ENCODE assay signal across 8 cellular contexts in the genomic region with DNA sequence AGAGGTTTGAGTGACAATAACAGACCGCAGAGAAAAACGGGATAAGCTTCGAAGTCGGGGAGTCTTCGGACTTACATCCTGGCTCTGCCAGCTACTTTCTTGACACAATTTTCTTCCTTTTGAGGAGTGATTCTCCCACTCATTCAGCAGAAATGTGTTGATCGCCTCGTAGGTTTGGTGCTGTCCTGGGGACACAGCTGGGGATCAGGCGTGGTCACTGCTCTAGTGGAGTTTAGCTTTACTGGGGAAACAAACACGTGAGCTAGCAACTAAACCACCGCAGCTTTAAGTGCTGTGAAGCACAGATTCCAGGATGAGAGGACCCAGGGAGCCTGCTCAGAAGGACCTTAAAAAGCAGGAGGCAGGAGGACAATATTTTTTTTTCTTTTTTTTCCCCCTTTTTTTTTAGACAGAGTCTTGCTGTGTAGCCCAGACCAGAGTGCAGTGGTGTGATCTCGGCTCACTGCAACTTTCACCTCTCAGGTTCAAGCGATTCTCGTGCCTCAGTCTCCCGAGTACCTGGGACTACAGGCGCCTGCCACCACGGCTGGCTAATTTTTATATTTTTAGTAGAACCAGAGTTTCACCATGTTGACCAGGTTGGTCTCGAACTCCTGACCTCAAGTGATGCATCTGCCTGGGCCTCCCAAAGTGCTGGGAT. TPM values are rescaled to one million over a fixed set of nuclear protein-coding genes. Genes with fewer than 3 reads are reported as not detected.
DNase-seq lines count a peak whose midpoint lies in the region; FAIRE-seq and TF ChIP-seq lines count a peak whose summit lies in the region.

No MANE protein-coding gene starts in this region.

- peak overlapping the region; percentile 88 for H3K4me3 Mint-ChIP-seq in mesothelial cell of epicardium

- no peaks in the 10 kb centered on the region for H3K9me3 Mint-ChIP-seq in mesothelial cell of epicardium

- H3K27ac ChIP-seq in KOPT-K1 (ENCODE audit: low read depth, low read length, poor library complexity, severe bottlenecking) (peak overlapping the region; percentile 96), cingulate gyrus (ENCODE audit: low read depth, low read length) (peak overlapping the region; percentile 65)

- H3K36me3 ChIP-seq in KOPT-K1 (ENCODE audit: insufficient read depth, low read length), result peaks cover 32% of the 10 kb centered on the region; the same call in 1 of the 2 replicates

- H3K9me3 ChIP-seq in KOPT-K1 (ENCODE audit: insufficient read depth, low read length, poor library complexity, severe bottlenecking), result no peaks in the 10 kb centered on the region

- FAIRE-seq in D721Med (lab: Jason Lieb, UNC), result no peak

- DNase-seq in COLO668 (lab: John Stamatoyannopoulos, UW; ENCODE audit: unreplicated experiment), result peak; percentile 44
- DNase-seq in mesothelial cell of epicardium (ENCODE audit: low spot score in 2 of 2, unreplicated experiment in 2 of 2), result peak in 1 of 2 experiments; percentile 43
- DNase-seq in stimulated activated CD4-positive, alpha-beta T cell treated with anti-CD3 and anti-CD28 coated beads, Interleukin-15, amount 100 ng/mL, for 24 hours, result no peak
- DNase-seq in D721Med (ENCODE audit: insufficient read length, low spot score), result no peak
- no peak for DNase-seq in occipital lobe (lab: John Stamatoyannopoulos, UW)
- no peak for DNase-seq in NCI-H128 (lab: John Stamatoyannopoulos, UW; ENCODE audit: unreplicated experiment)

- TF ChIP-seq CTCF in mesothelial cell of epicardium (IDR thresholded peaks at IDR 0.05; ENCODE audit: unreplicated experiment) (no peak), D721Med (IDR thresholded peaks at IDR 0.05; ENCODE audit: insufficient read depth, missing control alignments) (no peak)

- H3K36me3 Mint-ChIP-seq in mesothelial cell of epicardium, result peaks cover 5% of the 10 kb centered on the region

- H3K4me1 Mint-ChIP-seq in mesothelial cell of epicardium, result peaks cover 29% of the 10 kb centered on the region

- H3K27me3 Mint-ChIP-seq in mesothelial cell of epicardium (ENCODE audit: low read depth), result no peaks in the 10 kb centered on the region

- peak overlapping the region; percentile 99 for H3K27ac Mint-ChIP-seq in mesothelial cell of epicardium

RNA-seq across cellular contexts. Expression of a gene that starts 0.9 kb away (rescaled TPM):
- total RNA-seq in mesothelial cell of epicardium (18.1 to 23.0 TPM (median 20.5 TPM) in 3 replicates), occipital lobe (12.3 TPM)

RNA-seq across cellular contexts. Expression of a gene that starts 49.8 kb away (rescaled TPM):
- total RNA-seq in mesothelial cell of epicardium (0.64 to 1.1 TPM (median 1.0 TPM) in 3 replicates), occipital lobe (1.2 TPM)
